20 cellular contexts compared by ENCODE assay signal in the genomic region with DNA sequence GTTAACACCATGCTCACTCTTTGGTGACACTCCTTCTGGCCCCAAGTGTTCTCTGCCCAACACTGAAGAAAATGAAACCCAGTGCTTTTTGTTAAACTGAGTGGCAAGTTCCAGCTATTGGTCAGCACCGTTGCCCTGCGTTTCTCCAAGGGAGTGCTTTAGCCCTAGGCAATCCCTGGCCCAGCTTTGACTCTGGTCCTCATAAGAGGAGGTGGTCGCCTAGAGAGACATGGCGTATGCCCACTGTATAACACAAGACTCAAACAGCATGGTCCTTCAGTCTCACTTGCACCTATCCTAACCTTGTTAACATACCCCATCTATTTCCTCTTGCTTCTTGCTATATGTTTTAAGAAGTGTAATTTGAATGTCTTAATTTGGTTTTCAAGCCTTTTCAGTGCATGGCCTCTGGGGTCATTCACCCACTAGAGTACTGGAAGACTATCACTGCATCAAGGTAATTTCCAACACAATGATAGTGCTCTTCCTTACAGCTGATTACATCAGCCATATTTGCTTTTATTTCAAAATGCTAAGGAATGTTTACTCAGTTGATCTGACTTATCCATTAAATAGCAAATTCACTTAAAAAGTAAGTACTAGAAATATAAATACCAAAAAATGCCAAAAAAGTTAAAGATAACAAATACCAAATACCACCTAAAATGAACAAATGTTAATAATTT.
"Had no signal": no experiment of that assay in that cellular context is flagged by ENCODE, and none has a peak within 500 bp of the region (broad histone marks: within the 10 kb centered on the region; RNA-seq: fewer than 3 reads in every experiment).

No MANE protein-coding gene starts in this region.

- H3K4me1 Mint-ChIP-seq: naive thymus-derived CD4-positive, alpha-beta T cell; neural crest cell had no signal

- H3K9me3 ChIP-seq: esophagus muscularis mucosa, gastrocnemius medialis, suprapubic skin, thyroid gland had no signal

- H3K27ac Mint-ChIP-seq: dendritic cell treated with granulocyte-macrophage colony-stimulating factor and Interleukin-4, amounts not matched to agents 40 ng/mL and 50 ng/mL, for 4 days; effector memory CD8-positive, alpha-beta T cell; naive thymus-derived CD4-positive, alpha-beta T cell; progenitor cell of endocrine pancreas; type B pancreatic cell had no signal

- H3K27ac ChIP-seq: epithelial cell of prostate, esophagus muscularis mucosa, gastrocnemius medialis, heart right ventricle, suprapubic skin, thyroid gland had no signal

- H3K36me3 Mint-ChIP-seq: naive thymus-derived CD4-positive, alpha-beta T cell; type B pancreatic cell had no signal

- H3K27me3 Mint-ChIP-seq: effector memory CD8-positive, alpha-beta T cell; progenitor cell of endocrine pancreas; type B pancreatic cell had no signal

- H3K36me3 ChIP-seq: esophagus muscularis mucosa, gastrocnemius medialis, heart right ventricle, suprapubic skin, thyroid gland had no signal

- H3K27me3 ChIP-seq: esophagus muscularis mucosa, gastrocnemius medialis, suprapubic skin, thyroid gland had no signal

- H3K4me3 ChIP-seq: esophagus muscularis mucosa, gastrocnemius medialis, heart right ventricle, smooth muscle cell, suprapubic skin, thyroid gland had no signal

- H3K9me3 Mint-ChIP-seq: dendritic cell treated with granulocyte-macrophage colony-stimulating factor and Interleukin-4, amounts not matched to agents 40 ng/mL and 50 ng/mL, for 4 days; effector memory CD8-positive, alpha-beta T cell; naive thymus-derived CD4-positive, alpha-beta T cell; neural crest cell; type B pancreatic cell had no signal

- DNase-seq: effector memory CD8-positive, alpha-beta T cell; gastrocnemius medialis; heart right ventricle; islet precursor cell; mammary epithelial cell; naive thymus-derived CD4-positive, alpha-beta T cell; right cardiac atrium; stimulated activated CD4-positive, alpha-beta T cell treated with anti-CD3 and anti-CD28 coated beads, Interleukin-2, amount 100 ng/mL, for 48 hours; stimulated activated naive CD8-positive, alpha-beta T cell treated with anti-CD3 and anti-CD28 coated beads, Interleukin-15, Interleukin-2, amounts not matched to agents 100 U/mL and 50 U/mL, for 24 hours; thyroid gland had no signal

- FAIRE-seq: urothelium cell line had no signal

- H3K4me3 Mint-ChIP-seq: dendritic cell treated with granulocyte-macrophage colony-stimulating factor and Interleukin-4, amounts not matched to agents 40 ng/mL and 50 ng/mL, for 4 days; effector memory CD8-positive, alpha-beta T cell; naive thymus-derived CD4-positive, alpha-beta T cell; neural crest cell; type B pancreatic cell had no signal

- ATAC-seq: effector memory CD8-positive, alpha-beta T cell; gastrocnemius medialis; heart right ventricle; left lobe of liver; naive thymus-derived CD4-positive, alpha-beta T cell; right cardiac atrium; stimulated activated naive CD8-positive, alpha-beta T cell treated with anti-CD3 and anti-CD28 coated beads, Interleukin-15, Interleukin-2, amounts not matched to agents 100 U/mL and 50 U/mL, for 24 hours had no signal

- H3K4me1 ChIP-seq: esophagus muscularis mucosa, gastrocnemius medialis, heart right ventricle, suprapubic skin, thyroid gland had no signal
